15 cellular contexts compared by ENCODE assay signal in the genomic region with DNA sequence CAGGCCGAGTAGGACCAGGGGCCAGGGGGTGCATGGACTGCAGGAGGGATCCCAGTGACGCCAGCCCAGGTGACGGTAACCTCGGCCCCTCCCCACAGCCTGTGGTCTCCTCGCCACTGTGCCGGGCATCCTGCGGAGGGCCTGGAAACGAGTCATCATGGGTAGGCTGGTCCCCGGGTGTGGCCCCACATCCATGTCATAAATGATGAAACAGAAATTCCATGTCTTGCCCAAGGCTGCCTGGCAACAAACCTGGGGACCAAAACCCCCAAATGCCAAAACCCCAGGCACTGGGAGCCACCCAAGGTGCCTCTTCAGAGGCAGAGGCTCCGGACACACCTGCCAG. TPM values are rescaled to one million over a fixed set of nuclear protein-coding genes. Genes with fewer than 3 reads are reported as not detected.
DNase-seq lines count a peak whose midpoint lies in the region; ATAC-seq, FAIRE-seq and TF ChIP-seq lines count a peak whose summit lies in the region.
"Had no signal": no experiment of that assay in that cellular context is flagged by ENCODE, and none has a peak within 500 bp of the region (broad histone marks: within the 10 kb centered on the region; RNA-seq: fewer than 3 reads in every experiment).

No MANE protein-coding gene starts in this region.

- ATAC-seq in GM18873 (IDR thresholded peaks at IDR 0.05; ENCODE audit: low FRiP score, unreplicated experiment) = no peak
- ATAC-seq: psoas muscle had no signal

- no peaks in the 10 kb centered on the region for H3K27me3 Mint-ChIP-seq in activated CD4-positive, alpha-beta memory T cell treated with anti-CD3 and anti-CD28 coated beads, Interleukin-2, amount 10 ng/mL, durations not matched to agents 7 days and 5 days

- H3K4me1 Mint-ChIP-seq in activated CD4-positive, alpha-beta memory T cell treated with anti-CD3 and anti-CD28 coated beads, Interleukin-2, amount 10 ng/mL, durations not matched to agents 7 days and 5 days = peaks cover 44% of the 10 kb centered on the region

- no peak overlapping the region for H2AFZ ChIP-seq in ACC112 (ENCODE audit: low read length, unreplicated experiment)

- DNase-seq in H54 (ENCODE audit: insufficient read length, low spot score) (peak; percentile 52), fibroblast of mammary gland (ENCODE audit: low read depth) (peak; percentile 32), NCI-H526 (lab: John Stamatoyannopoulos, UW) (no peak), retina (no peak), SKM-1 (lab: John Stamatoyannopoulos, UW; ENCODE audit: unreplicated experiment) (no peak)
- peak; percentile 57 for DNase-seq in activated CD4-positive, alpha-beta memory T cell treated with anti-CD3 and anti-CD28 coated beads, Interleukin-2, amount 10 ng/mL, durations not matched to agents 7 days and 5 days
- DNase-seq: activated CD4-positive, CD25-positive, alpha-beta regulatory T cell treated with anti-CD3 and anti-CD28 coated beads, Interleukin-2, amount 50 U/mL, for 72 hours; NCI-H146; T-helper 1 cell; trophoblast cell had no signal

- peak overlapping the region; percentile 97 for H3K27ac Mint-ChIP-seq in activated CD4-positive, alpha-beta memory T cell treated with anti-CD3 and anti-CD28 coated beads, Interleukin-2, amount 10 ng/mL, durations not matched to agents 7 days and 5 days

- peaks cover 6% of the 10 kb centered on the region for H3K4me1 ChIP-seq in ACC112 (ENCODE audit: control insufficient read depth, insufficient read depth, low read length, unreplicated experiment)

- POLR2A ChIA-PET in activated CD4-positive, alpha-beta memory T cell treated with anti-CD3 and anti-CD28 coated beads, Interleukin-2, amount 10 ng/mL, durations not matched to agents 7 days and 5 days (lab: Charles Lee) = interaction anchor here (0.6 to 3.5 kb wide), 5 partner anchors 9 to 41 kb away, joined by 4 to 49 read pairs (median 7); no protein-coding TSS in a partner anchor

- H3K27ac ChIP-seq in ACC112 (ENCODE audit: low read depth, low read length) = peak overlapping the region; percentile 58
- H3K27ac ChIP-seq: psoas muscle had no signal

- no peaks in the 10 kb centered on the region for H3K36me3 ChIP-seq in ACC112 (ENCODE audit: insufficient read depth, low read length)

- no peak for TF ChIP-seq POLR2A in H54 (IDR thresholded peaks at IDR 0.05; ENCODE audit: low read depth, low read length)

- H3K27me3 ChIP-seq in ACC112 (ENCODE audit: insufficient read depth, low read length) = no peaks in the 10 kb centered on the region

- H3K9me3 Mint-ChIP-seq in activated CD4-positive, alpha-beta memory T cell treated with anti-CD3 and anti-CD28 coated beads, Interleukin-2, amount 10 ng/mL, durations not matched to agents 7 days and 5 days = no peaks in the 10 kb centered on the region

- CTCF ChIA-PET in activated CD4-positive, alpha-beta memory T cell treated with anti-CD3 and anti-CD28 coated beads, Interleukin-2, amount 10 ng/mL, durations not matched to agents 7 days and 5 days (lab: Charles Lee) = no interaction called here

- no peak overlapping the region for H3K4me3 ChIP-seq in ACC112 (ENCODE audit: low read depth, low read length)
- H3K4me3 ChIP-seq in fibroblast of mammary gland (ENCODE audit: control insufficient read depth, low read depth, low read length) = no peak overlapping the region
- H3K4me3 ChIP-seq: psoas muscle had no signal

- H3K4me3 Mint-ChIP-seq in activated CD4-positive, alpha-beta memory T cell treated with anti-CD3 and anti-CD28 coated beads, Interleukin-2, amount 10 ng/mL, durations not matched to agents 7 days and 5 days = no peak overlapping the region

- H3K79me2 ChIP-seq in ACC112 (ENCODE audit: control insufficient read depth, insufficient read depth, low read length, unreplicated experiment) = no peaks in the 10 kb centered on the region

- FAIRE-seq in H54 (lab: Jason Lieb, UNC) = no peak
- FAIRE-seq: GM19239 had no signal

- TF ChIP-seq CTCF in fibroblast of mammary gland (conservative IDR thresholded peaks at IDR 0.05; ENCODE audit: control insufficient read depth, insufficient read depth, low read depth, low read length) = no peak

- H3K36me3 Mint-ChIP-seq in activated CD4-positive, alpha-beta memory T cell treated with anti-CD3 and anti-CD28 coated beads, Interleukin-2, amount 10 ng/mL, durations not matched to agents 7 days and 5 days (ENCODE audit: low read depth) = peaks cover 55% of the 10 kb centered on the region

RNA-seq across cellular contexts. Expression of a gene that starts 20.9 kb away (rescaled TPM):
- total RNA-seq in activated CD4-positive, alpha-beta memory T cell treated with anti-CD3 and anti-CD28 coated beads, Interleukin-2, amount 10 ng/mL, durations not matched to agents 7 days and 5 days = 100 to 1,000 TPM; 186 to 202 TPM

RNA-seq across cellular contexts. Expression of a gene that starts 36.3 kb away (rescaled TPM):
- 10 to 100 TPM; 53.1 to 53.5 TPM for total RNA-seq in activated CD4-positive, alpha-beta memory T cell treated with anti-CD3 and anti-CD28 coated beads, Interleukin-2, amount 10 ng/mL, durations not matched to agents 7 days and 5 days

RNA-seq across cellular contexts. Expression of a gene that starts 50.4 kb away (rescaled TPM):
- under 1 TPM; 0.15 to 0.38 TPM for total RNA-seq in activated CD4-positive, alpha-beta memory T cell treated with anti-CD3 and anti-CD28 coated beads, Interleukin-2, amount 10 ng/mL, durations not matched to agents 7 days and 5 days
- total RNA-seq: NCI-H460, psoas muscle had no signal

Comparison
In these comparisons a context has a peak if more than half of its experiments do, and no peak if none do; other contexts are left out.
1. DNase-seq: peak in H54 (single experiment), activated CD4-positive, alpha-beta memory T cell treated with anti-CD3 and anti-CD28 coated beads, Interleukin-2, amount 10 ng/mL, durations not matched to agents 7 days and 5 days (single experiment) and fibroblast of mammary gland (single experiment); none in NCI-H526 (0 of 2), retina (single experiment) and SKM-1 (single experiment).